18 cellular contexts compared by ENCODE assay signal in genomic region chr12:73677520-73678291, GRCh38.
DNase-seq lines count a peak whose midpoint lies in the region; ATAC-seq and TF ChIP-seq lines count a peak whose summit lies in the region.
"Had no signal": no experiment of that assay in that cellular context is flagged by ENCODE, and none has a peak within 500 bp of the region (broad histone marks: within the 10 kb centered on the region; RNA-seq: fewer than 3 reads in every experiment).

No MANE protein-coding gene starts in this region.

- H3K4me1 Mint-ChIP-seq in WTC11 = peaks cover 35% of the 10 kb centered on the region
- no peaks in the 10 kb centered on the region for H3K4me1 Mint-ChIP-seq in stimulated activated naive CD8-positive, alpha-beta T cell treated with anti-CD3 and anti-CD28 coated beads, Interleukin-15, amount 100 ng/mL, for 72 hours
- H3K4me1 Mint-ChIP-seq: CD14-positive monocyte had no signal

- H3K4me3 Mint-ChIP-seq in WTC11 = no peak overlapping the region
- no peak overlapping the region for H3K4me3 Mint-ChIP-seq in stimulated activated naive CD8-positive, alpha-beta T cell treated with anti-CD3 and anti-CD28 coated beads, Interleukin-15, amount 100 ng/mL, for 72 hours
- H3K4me3 Mint-ChIP-seq: CD14-positive monocyte; CD8-positive, alpha-beta T cell; HFFc6 had no signal

- 84% methylated on average over 4 of the region's 4 CpGs for WGBS in HUES64
- no CpG with 5 or more reads among the region's 4 CpGs for WGBS in mesendoderm (ENCODE audit: extremely low coverage, insufficient coverage, low lambda C conversion rate)

- peak; percentile 94 for ATAC-seq in WTC11
- no peak for ATAC-seq in stimulated activated naive CD8-positive, alpha-beta T cell treated with anti-CD3 and anti-CD28 coated beads, Interleukin-15, amount 100 ng/mL, for 72 hours
- ATAC-seq: CD8-positive, alpha-beta T cell had no signal

- H3K36me3 Mint-ChIP-seq in WTC11 = no peaks in the 10 kb centered on the region
- H3K36me3 Mint-ChIP-seq: CD14-positive monocyte; CD8-positive, alpha-beta T cell had no signal

- H3K27me3 Mint-ChIP-seq in WTC11 (ENCODE audit: low read depth) = no peaks in the 10 kb centered on the region
- H3K27me3 Mint-ChIP-seq in stimulated activated naive CD8-positive, alpha-beta T cell treated with anti-CD3 and anti-CD28 coated beads, Interleukin-15, amount 100 ng/mL, for 72 hours = no peaks in the 10 kb centered on the region

- H3K27ac ChIP-seq in HUES64 (ENCODE audit: low read depth, low read length) = peak overlapping the region; percentile 46; the same call in 1 of the 2 replicates
- peak overlapping the region; percentile 57 for H3K27ac ChIP-seq in mesendoderm (ENCODE audit: low read depth, low read length)
- no peak overlapping the region for H3K27ac ChIP-seq in ascending aorta
- H3K27ac ChIP-seq: 22Rv1 had no signal

- no peak overlapping the region for H3K23ac ChIP-seq in mesendoderm (ENCODE audit: low read length)

- H3K79me1 ChIP-seq in mesendoderm (ENCODE audit: low read length) = no peaks in the 10 kb centered on the region

- 0 out of 2 replicates have a peak overlapping the region, but pooled peaks have one; percentile 55 for H3K27ac Mint-ChIP-seq in WTC11
- no peak overlapping the region for H3K27ac Mint-ChIP-seq in stimulated activated naive CD8-positive, alpha-beta T cell treated with anti-CD3 and anti-CD28 coated beads, Interleukin-15, amount 100 ng/mL, for 72 hours
- H3K27ac Mint-ChIP-seq: CD14-positive monocyte; CD8-positive, alpha-beta T cell; HFFc6 had no signal

- H3K9me3 ChIP-seq in HUES64 (ENCODE audit: insufficient read depth, low read depth, low read length) (no peaks in the 10 kb centered on the region), ascending aorta (no peaks in the 10 kb centered on the region)

- H4K5ac ChIP-seq in mesendoderm (ENCODE audit: low read length) = no peak overlapping the region

- no peak overlapping the region for H3K4ac ChIP-seq in mesendoderm (ENCODE audit: low read depth, low read length)

- H4K8ac ChIP-seq in mesendoderm (ENCODE audit: low read depth, low read length) = no peak overlapping the region

- H2BK120ac ChIP-seq in mesendoderm (ENCODE audit: low read depth, low read length) = no peak overlapping the region

- no peaks in the 10 kb centered on the region for H3K27me3 ChIP-seq in HUES64 (ENCODE audit: insufficient read depth, low read length)
- no peaks in the 10 kb centered on the region for H3K27me3 ChIP-seq in mesendoderm (ENCODE audit: insufficient read depth, low read length, poor library complexity)
- H3K27me3 ChIP-seq in ascending aorta = no peaks in the 10 kb centered on the region

- H2BK5ac ChIP-seq in mesendoderm (ENCODE audit: low read length) = no peak overlapping the region

- H3K36me3 ChIP-seq in HUES64 (ENCODE audit: insufficient read depth, low read length) (no peaks in the 10 kb centered on the region), mesendoderm (ENCODE audit: control insufficient read depth, insufficient read depth, low read length) (no peaks in the 10 kb centered on the region), ascending aorta (no peaks in the 10 kb centered on the region)

- TF ChIP-seq CTCF in WTC11 (IDR thresholded peaks at IDR 0.05) (no peak), ascending aorta (IDR thresholded peaks at IDR 0.05) (no peak)

- no peak overlapping the region for H3K56ac ChIP-seq in mesendoderm (ENCODE audit: low read length)

- POLR2A ChIA-PET in WTC11 (lab: Charles Lee) = no interaction called here

- H3K4me1 ChIP-seq in HUES64 (ENCODE audit: insufficient read depth, low read length) (peaks cover 5% of the 10 kb centered on the region; the same call in 1 of the 2 replicates), mesendoderm (ENCODE audit: control insufficient read depth, low read depth, low read length) (no peaks in the 10 kb centered on the region), ascending aorta (no peaks in the 10 kb centered on the region)

- CTCF ChIA-PET in WTC11 (lab: Charles Lee) = no interaction called here

- no peak overlapping the region for H2BK15ac ChIP-seq in mesendoderm (replicated peaks; ENCODE audit: low read depth)

- H3K9ac ChIP-seq in HUES64 (ENCODE audit: low read depth, low read length) (no peak overlapping the region), mesendoderm (ENCODE audit: low read length) (no peak overlapping the region)

- no peak overlapping the region for H3K4me3 ChIP-seq in HUES64 (ENCODE audit: low read length)
- no peak overlapping the region for H3K4me3 ChIP-seq in mesendoderm (ENCODE audit: low read length)
- no peak overlapping the region for H3K4me3 ChIP-seq in ascending aorta

- H3K9me3 Mint-ChIP-seq in WTC11 = peaks cover under 1% of the 10 kb centered on the region; the same call in 1 of the 2 replicates
- peaks cover 3 to 14% of the 10 kb centered on the region in 2 donors for H3K9me3 Mint-ChIP-seq in stimulated activated naive CD8-positive, alpha-beta T cell treated with anti-CD3 and anti-CD28 coated beads, Interleukin-15, amount 100 ng/mL, for 72 hours

- no peak overlapping the region for H3K4me2 ChIP-seq in mesendoderm (ENCODE audit: low read length)

- intact Hi-C loops in ascending aorta (cut with DNase I) = no loop called here

- no peaks in the 10 kb centered on the region for H3K79me2 ChIP-seq in mesendoderm (ENCODE audit: control insufficient read depth, insufficient read depth, low read length)

- H3K18ac ChIP-seq in mesendoderm (ENCODE audit: low read length) = no peak overlapping the region

- H2AK5ac ChIP-seq in mesendoderm (ENCODE audit: low read length) = no peak overlapping the region

- DNase-seq in ELF-1 (ENCODE audit: low read depth, low spot score) = peak; percentile 12
- no peak for DNase-seq in WTC11 (ENCODE audit: low spot score)
- peak; percentile 58 for DNase-seq in mesendoderm
- no peak for DNase-seq in SIG-M5 (lab: John Stamatoyannopoulos, UW)
- DNase-seq in stimulated activated naive CD8-positive, alpha-beta T cell treated with anti-CD3 and anti-CD28 coated beads, Interleukin-15, amount 100 ng/mL, for 72 hours = no peak
- DNase-seq in ascending aorta (ENCODE audit: low spot score in 2 of 2) = no peak
- no peak for DNase-seq in stimulated activated CD8-positive, alpha-beta memory T cell treated with anti-CD3 and anti-CD28 coated beads, Interleukin-4, amount 100 ng/mL, for 48 hours
- DNase-seq: CD8-positive, alpha-beta T cell; COR-L47; DMS153; DMS79 treated with DMSO at 0.1 percent for 48 hours; GF-D8; GOT3; HCEC 1CT; HFFc6 had no signal

TF ChIP-seq in WTC11, 78 proteins besides CTCF, POLR2A, EP300 and RAD21:
- TF ChIP-seq ZNF263 (CRISPR knock-in tag; IDR thresholded peaks at IDR 0.05; ENCODE audit: low read depth) = no peak

Comparison
In these comparisons a context has a peak if more than half of its experiments do, and no peak if none do; other contexts are left out.
1. DNase-seq: peak in ELF-1 (single experiment) and mesendoderm (single experiment); none in WTC11 (single experiment), SIG-M5 (single experiment), stimulated activated naive CD8-positive, alpha-beta T cell treated with anti-CD3 and anti-CD28 coated beads, Interleukin-15, amount 100 ng/mL, for 72 hours (0 of 2), ascending aorta (0 of 2) and stimulated activated CD8-positive, alpha-beta memory T cell treated with anti-CD3 and anti-CD28 coated beads, Interleukin-4, amount 100 ng/mL, for 48 hours (single experiment).
2. H3K27ac ChIP-seq: peak in HUES64 (single experiment) and mesendoderm (single experiment); none in ascending aorta (0 of 2).